Comparison of ENCODE assay signal across 1 cellular context in the genomic region with DNA sequence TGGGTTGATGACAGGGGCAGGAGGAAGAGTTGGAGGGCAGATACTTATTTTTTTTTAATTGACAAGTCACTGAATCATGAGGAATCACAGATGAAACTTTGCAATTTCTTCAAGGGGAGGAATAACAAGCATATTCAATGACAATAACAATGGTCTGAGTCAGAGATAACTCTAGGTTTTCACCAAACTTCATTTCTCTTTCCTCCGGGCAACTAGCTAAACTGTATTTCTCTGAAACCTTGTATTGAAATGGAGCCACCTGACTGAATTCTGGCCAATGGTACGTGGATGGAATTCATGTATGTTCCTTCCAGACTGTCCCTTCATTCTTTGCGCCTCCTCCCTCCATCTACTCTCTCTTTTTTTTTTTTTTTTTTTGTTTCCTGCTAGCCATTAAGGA.
TF ChIP-seq lines count a peak whose summit lies in the region.

No MANE protein-coding gene starts in this region.

TF ChIP-seq in H1, 55 proteins besides CTCF, POLR2A, EP300 and RAD21 (continued from another document):
- TF ChIP-seq ZNF274 (IDR thresholded peaks at IDR 0.05; ENCODE audit: borderline replicate concordance, extremely low read depth, low read length) (no peak), ASH2L (IDR thresholded peaks at IDR 0.05; ENCODE audit: low read length) (no peak), CBX5 (IDR thresholded peaks at IDR 0.05; ENCODE audit: low read depth, low read length) (no peak)
